ENCODE assay signal across 8 cellular contexts in genomic region chr5:75566710-75567309, GRCh38. TPM values are rescaled to one million over a fixed set of nuclear protein-coding genes. Genes with fewer than 3 reads are reported as not detected.
DNase-seq lines count a peak whose midpoint lies in the region; ATAC-seq, FAIRE-seq and TF ChIP-seq lines count a peak whose summit lies in the region.

No MANE protein-coding gene starts in this region.

- no peaks in the 10 kb centered on the region for H3K9me3 ChIP-seq in small intestine (ENCODE audit: control insufficient read depth, low read depth)

- peak; percentile 95 for DNase-seq in MV-4-11 (lab: John Stamatoyannopoulos, UW)
- DNase-seq in activated CD8-positive, alpha-beta memory T cell treated with anti-CD3 and anti-CD28 coated beads, Interleukin-2, amount 50 U/mL, for 48 hours: peak; percentile 71
- DNase-seq in glomerular endothelial cell (ENCODE audit: extremely low read depth, low read depth, low spot score): peak; percentile 92
- DNase-seq in small intestine: peak; percentile 83
- DNase-seq in NCI-H526 treated with DMSO at 0.1 percent for 48 hours (lab: John Stamatoyannopoulos, UW): no peak
- no peak for DNase-seq in coronary artery (ENCODE audit: low spot score)

- H3K27me3 ChIP-seq in small intestine (ENCODE audit: control insufficient read depth in 2 of 2, insufficient read depth in 2 of 2, low read length in 2 of 2): no peaks in the 10 kb centered on the region

- H3K36me3 ChIP-seq in small intestine (ENCODE audit: control insufficient read depth in 2 of 2, insufficient read depth in 2 of 2, low read length in 2 of 2): no peaks in the 10 kb centered on the region

- ATAC-seq in GM18508 (IDR thresholded peaks at IDR 0.05; ENCODE audit: insufficient read depth, unreplicated experiment): peak; percentile 88
- ATAC-seq in HG02623 (IDR thresholded peaks at IDR 0.05; ENCODE audit: unreplicated experiment): peak; percentile 74

- peak overlapping the region in 1 of 2 donors; percentile 56 for H3K27ac ChIP-seq in small intestine (ENCODE audit: low read depth in 1 of 2, low read length in 1 of 2)
- peak overlapping the region in 1 of 2 donors; percentile 60 for H3K27ac ChIP-seq in coronary artery

- H3K4me3 ChIP-seq in small intestine (ENCODE audit: low read depth in 1 of 2, low read length in 2 of 2) (no peak overlapping the region), coronary artery (no peak overlapping the region)

- FAIRE-seq in small intestine (lab: Jason Lieb, UNC): peak; percentile 68

- H3K4me1 ChIP-seq in small intestine (ENCODE audit: control insufficient read depth in 2 of 2, insufficient read depth in 1 of 2, low read depth in 1 of 2, low read length in 1 of 2): peaks cover 0 to 10% of the 10 kb centered on the region in 2 donors

- TF ChIP-seq CTCF in coronary artery (IDR thresholded peaks at IDR 0.05): no peak

- WGBS in small intestine, 3 donors: 58 to 78% (median 66%) methylated on average over 6 of the region's 6 CpGs

RNA-seq across cellular contexts. Expression of gene ANKDD1B, which starts 44.4 kb away (rescaled TPM):
- total RNA-seq in glomerular endothelial cell: 0.53 and 0.70 TPM in 2 replicates
- 1 to 10 TPM in 2 of 3 donors, not detected in 1; 1.3 to 1.4 TPM for polyA plus RNA-seq in small intestine

RNA-seq across cellular contexts. Expression of gene POLK, which starts 55.1 kb away (rescaled TPM):
- 17.1 and 26.1 TPM in 2 replicates for total RNA-seq in glomerular endothelial cell
- polyA plus RNA-seq in small intestine: 1 to 10 TPM; 3.2 to 5.4 (median 3.8) TPM

RNA-seq across cellular contexts. Expression of gene CERT1, which starts 55.4 kb away (rescaled TPM):
- total RNA-seq in glomerular endothelial cell: 18.2 and 20.1 TPM in 2 replicates
- 10 to 100 TPM; 15.1 to 24.4 (median 20.0) TPM for polyA plus RNA-seq in small intestine

Comparison
In these comparisons a context has a peak if more than half of its experiments do, and no peak if none do; other contexts are left out.
1. DNase-seq: peak in MV-4-11 (single experiment), activated CD8-positive, alpha-beta memory T cell treated with anti-CD3 and anti-CD28 coated beads, Interleukin-2, amount 50 U/mL, for 48 hours (single experiment), glomerular endothelial cell (single experiment) and small intestine (single experiment); none in NCI-H526 treated with DMSO at 0.1 percent for 48 hours (single experiment) and coronary artery (single experiment).